In genomic region chr12:79662046-79662811, GRCh38 we compare ENCODE assay signal across 27 cellular contexts. TPM values are rescaled to one million over a fixed set of nuclear protein-coding genes. Genes with fewer than 3 reads are reported as not detected.
DNase-seq lines count a peak whose midpoint lies in the region; ATAC-seq, FAIRE-seq and TF ChIP-seq lines count a peak whose summit lies in the region.
"Had no signal": no experiment of that assay in that cellular context is flagged by ENCODE, and none has a peak within 500 bp of the region (broad histone marks: within the 10 kb centered on the region; RNA-seq: fewer than 3 reads in every experiment).

No MANE protein-coding gene starts in this region.

- peak; percentile 46 for ATAC-seq in HG02870 (IDR thresholded peaks at IDR 0.05; ENCODE audit: unreplicated experiment)
- ATAC-seq in GM18517 (IDR thresholded peaks at IDR 0.05; ENCODE audit: unreplicated experiment): no peak
- ATAC-seq: CD8-positive, alpha-beta T cell; gastroesophageal sphincter; natural killer cell; stimulated activated naive CD8-positive, alpha-beta T cell treated with anti-CD3 and anti-CD28 coated beads, Interleukin-15, Interleukin-2, amounts not matched to agents 100 U/mL and 50 U/mL, for 24 hours had no signal

- DNase-seq in GM12891 (ENCODE audit: insufficient read length, low spot score) (no peak), amniotic epithelial cell (ENCODE audit: low read depth) (peak; percentile 78), non-pigmented ciliary epithelial cell (ENCODE audit: low read depth) (peak; percentile 35), HuH-7 (ENCODE audit: low spot score) (no peak)
- no peak for DNase-seq in activated effector memory CD4-positive, alpha-beta T cell treated with Interleukin-2 at 50 U/mL for 16 hours
- DNase-seq in activated CD8-positive, alpha-beta memory T cell treated with anti-CD3 and anti-CD28 coated beads, Interleukin-2, amount 50 U/mL, for 48 hours: no peak
- DNase-seq: activated CD4-positive, alpha-beta memory T cell treated with anti-CD3 and anti-CD28 coated beads, Interleukin-2, amount 10 ng/mL, durations not matched to agents 7 days and 5 days; activated naive CD4-positive, alpha-beta T cell treated with Interleukin-2 at 50 U/mL for 16 hours; activated T-cell treated with anti-CD3 and anti-CD28 coated beads, Interleukin-2, amount 50 U/mL, for 24 hours; anterior cingulate cortex; CD8-positive, alpha-beta T cell; central memory CD4-positive, alpha-beta T cell; DMS79; effector CD4-positive, alpha-beta T cell; KG1; natural killer cell; NCI-H1092; NCI-H2029 treated with DMSO at 0.1 percent for 48 hours; NCI-H446; stimulated activated CD4-positive, alpha-beta T cell treated with anti-CD3 and anti-CD28 coated beads, Interleukin-2, amount 100 ng/mL, for 48 hours; stimulated activated naive CD8-positive, alpha-beta T cell treated with anti-CD3 and anti-CD28 coated beads, Interleukin-15, Interleukin-2, amounts not matched to agents 100 U/mL and 50 U/mL, for 24 hours; T-helper 9 cell; thyroid gland had no signal

- peak; percentile 65 for FAIRE-seq in GM12891 (lab: Jason Lieb, UNC)
- FAIRE-seq: RCC 7860 had no signal

- no peak for TF ChIP-seq POLR2A in GM12891 (IDR thresholded peaks at IDR 0.05; ENCODE audit: low read depth, low read length)

TF ChIP-seq in GM12891, 5 proteins besides CTCF, POLR2A, EP300 and RAD21:
- TF ChIP-seq POLR2AphosphoS5 (IDR thresholded peaks at IDR 0.05; ENCODE audit: low read depth, low read length) (no peak), SPI1 (IDR thresholded peaks at IDR 0.05; ENCODE audit: low read depth, low read length) (peak; percentile 50), PAX5 (IDR thresholded peaks at IDR 0.05; ENCODE audit: insufficient read depth, low read length, severe bottlenecking) (no peak), POU2F2 (IDR thresholded peaks at IDR 0.05; ENCODE audit: low read depth, low read length) (no peak), TAF1 (IDR thresholded peaks at IDR 0.05; ENCODE audit: low read depth, low read length) (no peak)

RNA-seq across cellular contexts. Expression of gene PAWR, which starts 28.5 kb away (rescaled TPM):
- polyA plus RNA-seq in GM12891 (2012; ENCODE audit: low read depth, missing spikeins): 7.6 TPM

Comparison
In these comparisons a context has a peak if more than half of its experiments do, and no peak if none do; other contexts are left out.
1. DNase-seq: peak in amniotic epithelial cell (single experiment) and non-pigmented ciliary epithelial cell (single experiment); none in GM12891 (single experiment), activated effector memory CD4-positive, alpha-beta T cell treated with Interleukin-2 at 50 U/mL for 16 hours (single experiment), activated CD8-positive, alpha-beta memory T cell treated with anti-CD3 and anti-CD28 coated beads, Interleukin-2, amount 50 U/mL, for 48 hours (single experiment) and HuH-7 (single experiment).